ENCODE assay signal across 24 cellular contexts in genomic region chr3:3847994-3848970, GRCh38. TPM values are rescaled to one million over a fixed set of nuclear protein-coding genes. Genes with fewer than 3 reads are reported as not detected.
"Had no signal": no experiment of that assay in that cellular context is flagged by ENCODE, and none has a peak within 500 bp of the region (broad histone marks: within the 10 kb centered on the region; RNA-seq: fewer than 3 reads in every experiment).

No MANE protein-coding gene starts in this region.

- H3K36me3 Mint-ChIP-seq: activated naive CD4-positive, alpha-beta T cell treated with anti-CD3 and anti-CD28 coated beads, Interleukin-2, amount 10 ng/mL, durations not matched to agents 7 days and 5 days; T-cell had no signal

- H3K27me3 ChIP-seq: colonic mucosa, tibial artery, vagina had no signal

- ATAC-seq: activated CD4-positive, CD25-positive, alpha-beta regulatory T cell treated with anti-CD3 and anti-CD28 coated beads, Interleukin-2, amount 50 U/mL, for 24 hours; activated naive CD8-positive, alpha-beta T cell treated with anti-CD3 and anti-CD28 coated beads, Interleukin-2, amount 50 U/mL, for 24 hours; T-cell had no signal

- H3K4me1 Mint-ChIP-seq: activated naive CD4-positive, alpha-beta T cell treated with anti-CD3 and anti-CD28 coated beads, Interleukin-2, amount 10 ng/mL, durations not matched to agents 7 days and 5 days; central memory CD8-positive, alpha-beta T cell; T-cell had no signal

- H3K9me3 Mint-ChIP-seq: central memory CD8-positive, alpha-beta T cell; T-cell had no signal

- H3K36me3 ChIP-seq: colonic mucosa, left ventricle myocardium inferior, vagina had no signal

- DNase-seq: activated CD4-positive, alpha-beta T cell treated with anti-CD3 and anti-CD28 coated beads, Interleukin-2, amount 50 U/mL, for 1 hour; activated CD8-positive, alpha-beta memory T cell treated with anti-CD3 and anti-CD28 coated beads, Interleukin-2, amount 50 U/mL, for 48 hours; activated effector memory CD4-positive, alpha-beta T cell treated with Interleukin-2 at 50 U/mL for 16 hours; activated naive CD4-positive, alpha-beta T cell treated with anti-CD3 and anti-CD28 coated beads, Interleukin-2, amount 10 ng/mL, durations not matched to agents 7 days and 5 days; activated naive CD8-positive, alpha-beta T cell treated with anti-CD3 and anti-CD28 coated beads, Interleukin-2, amount 50 U/mL, for 24 hours; activated T-cell treated with anti-CD3 and anti-CD28 coated beads, Interleukin-2, amount 50 U/mL, for 48 hours; anterior cingulate cortex; colonic mucosa; erythroblast; foreskin melanocyte; glutamatergic neuron; hippocampal formation; islet precursor cell; left ventricle myocardium inferior; mammary epithelial cell; midbrain; stimulated activated naive CD4-positive, alpha-beta T cell treated with Interleukin-2 at 50 U/mL for 16 hours; T-cell; tibial artery had no signal

- H3K4me3 Mint-ChIP-seq: activated naive CD4-positive, alpha-beta T cell treated with anti-CD3 and anti-CD28 coated beads, Interleukin-2, amount 10 ng/mL, durations not matched to agents 7 days and 5 days; activated naive CD8-positive, alpha-beta T cell treated with anti-CD3 and anti-CD28 coated beads, Interleukin-2, amount 50 U/mL, for 24 hours; central memory CD8-positive, alpha-beta T cell; T-cell had no signal

- H3K9me3 ChIP-seq: colonic mucosa, left ventricle myocardium inferior, tibial artery, vagina had no signal

- H3K27ac Mint-ChIP-seq: activated naive CD4-positive, alpha-beta T cell treated with anti-CD3 and anti-CD28 coated beads, Interleukin-2, amount 10 ng/mL, durations not matched to agents 7 days and 5 days; activated naive CD8-positive, alpha-beta T cell treated with anti-CD3 and anti-CD28 coated beads, Interleukin-2, amount 50 U/mL, for 24 hours; T-cell had no signal

- FAIRE-seq: endometrium had no signal

- H3K27me3 Mint-ChIP-seq: activated naive CD4-positive, alpha-beta T cell treated with anti-CD3 and anti-CD28 coated beads, Interleukin-2, amount 10 ng/mL, durations not matched to agents 7 days and 5 days; activated naive CD8-positive, alpha-beta T cell treated with anti-CD3 and anti-CD28 coated beads, Interleukin-2, amount 50 U/mL, for 24 hours; central memory CD8-positive, alpha-beta T cell; T-cell had no signal

- H3K4me1 ChIP-seq: colonic mucosa, left ventricle myocardium inferior, tibial artery, vagina had no signal

- H3K27ac ChIP-seq: colonic mucosa, left ventricle myocardium inferior, tibial artery, vagina had no signal

- H3K4me3 ChIP-seq: colonic mucosa, left ventricle myocardium inferior, tibial artery, vagina had no signal

RNA-seq across cellular contexts. Expression of gene LRRN1, which starts 49.1 kb away (rescaled TPM):
- total RNA-seq: pulmonary artery endothelial cell had no signal
